Comparison of ENCODE assay signal across 13 cellular contexts in the genomic region with DNA sequence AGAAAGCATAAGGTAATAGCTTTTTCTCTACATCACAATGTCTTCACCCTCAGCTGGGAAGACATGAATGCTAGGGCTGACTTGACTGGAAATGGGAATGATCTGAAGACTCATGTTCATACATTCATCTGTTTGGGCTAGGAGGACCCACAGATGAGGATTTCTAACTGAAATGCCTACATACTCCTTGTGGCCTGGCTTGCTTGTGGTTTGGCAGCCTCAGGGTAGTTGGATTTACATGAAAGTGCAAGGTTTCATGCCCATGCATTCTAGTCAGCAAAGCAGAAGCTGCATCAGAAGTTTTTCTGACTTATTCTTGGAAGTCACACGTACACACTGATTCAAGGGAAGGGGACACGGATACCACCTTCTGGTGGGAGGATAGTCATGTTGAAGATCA.
"Had no signal": no experiment of that assay in that cellular context is flagged by ENCODE, and none has a peak within 500 bp of the region (broad histone marks: within the 10 kb centered on the region; RNA-seq: fewer than 3 reads in every experiment).

No MANE protein-coding gene starts in this region.

- H3K4me3 Mint-ChIP-seq: activated B cell treated with CpG ODN at 0.5 μM for 24 hours; activated naive CD4-positive, alpha-beta T cell treated with anti-CD3 and anti-CD28 coated beads, Interleukin-2, amount 50 U/mL, for 24 hours; naive B cell; stimulated activated memory B cell treated with anti-CD40 and anti-IgM and Interleukin-4, amounts not matched to agents 10 μg/mL and 1 μg/mL and 100 μg/mL, for 72 hours; T-helper 17 cell had no signal

- H3K36me3 Mint-ChIP-seq: activated naive CD4-positive, alpha-beta T cell treated with anti-CD3 and anti-CD28 coated beads, Interleukin-2, amount 50 U/mL, for 24 hours; naive B cell; stimulated activated memory B cell treated with anti-CD40 and anti-IgM and Interleukin-4, amounts not matched to agents 10 μg/mL and 1 μg/mL and 100 μg/mL, for 72 hours had no signal

- ATAC-seq: lower lobe of right lung; stimulated activated memory B cell treated with anti-CD40 and anti-IgM and Interleukin-4, amounts not matched to agents 10 μg/mL and 1 μg/mL and 100 μg/mL, for 72 hours; T-helper 17 cell had no signal

- H3K4me3 ChIP-seq: lower lobe of right lung, smooth muscle cell, transverse colon had no signal

- H3K27ac Mint-ChIP-seq: activated B cell treated with CpG ODN at 0.5 μM for 24 hours; activated naive CD4-positive, alpha-beta T cell treated with anti-CD3 and anti-CD28 coated beads, Interleukin-2, amount 50 U/mL, for 24 hours; naive B cell; stimulated activated memory B cell treated with anti-CD40 and anti-IgM and Interleukin-4, amounts not matched to agents 10 μg/mL and 1 μg/mL and 100 μg/mL, for 72 hours; T-helper 17 cell had no signal

- H3K4me1 Mint-ChIP-seq: activated B cell treated with CpG ODN at 0.5 μM for 24 hours; activated naive CD4-positive, alpha-beta T cell treated with anti-CD3 and anti-CD28 coated beads, Interleukin-2, amount 50 U/mL, for 24 hours; naive B cell; stimulated activated memory B cell treated with anti-CD40 and anti-IgM and Interleukin-4, amounts not matched to agents 10 μg/mL and 1 μg/mL and 100 μg/mL, for 72 hours; T-helper 17 cell had no signal

- H3K27me3 Mint-ChIP-seq: activated B cell treated with CpG ODN at 0.5 μM for 24 hours; activated naive CD4-positive, alpha-beta T cell treated with anti-CD3 and anti-CD28 coated beads, Interleukin-2, amount 50 U/mL, for 24 hours; stimulated activated memory B cell treated with anti-CD40 and anti-IgM and Interleukin-4, amounts not matched to agents 10 μg/mL and 1 μg/mL and 100 μg/mL, for 72 hours; T-helper 17 cell had no signal

- DNase-seq: activated B cell treated with CpG ODN at 0.5 μM for 24 hours; activated CD4-positive, alpha-beta T cell treated with anti-CD3 and anti-CD28 coated beads, Interleukin-2, amount 50 U/mL, for 1 hour; activated effector memory CD4-positive, alpha-beta T cell treated with Interleukin-2 at 50 U/mL for 16 hours; activated T-cell treated with anti-CD3 and anti-CD28 coated beads, Interleukin-2, amount 50 U/mL, for 1 hour; amygdala; hypothalamus; lower lobe of right lung; naive B cell; T-helper 17 cell; transverse colon had no signal

- H3K9me3 Mint-ChIP-seq: activated B cell treated with CpG ODN at 0.5 μM for 24 hours; activated naive CD4-positive, alpha-beta T cell treated with anti-CD3 and anti-CD28 coated beads, Interleukin-2, amount 50 U/mL, for 24 hours had no signal
